In genomic region chr17:45291170-45291805, GRCh38 we compare ENCODE assay signal across 11 cellular contexts. TPM values are rescaled to one million over a fixed set of nuclear protein-coding genes. Genes with fewer than 3 reads are reported as not detected.
DNase-seq lines count a peak whose midpoint lies in the region; ATAC-seq, FAIRE-seq and TF ChIP-seq lines count a peak whose summit lies in the region.
"Had no signal": no experiment of that assay in that cellular context is flagged by ENCODE, and none has a peak within 500 bp of the region (broad histone marks: within the 10 kb centered on the region; RNA-seq: fewer than 3 reads in every experiment).

No MANE protein-coding gene starts in this region.

- TF ChIP-seq POLR2A in heart left ventricle (IDR thresholded peaks at IDR 0.05) (no peak), upper lobe of left lung (IDR thresholded peaks at IDR 0.05) (no peak)

- TF ChIP-seq CTCF in heart left ventricle (IDR thresholded peaks at IDR 0.05): no peak
- TF ChIP-seq CTCF in lung (IDR thresholded peaks at IDR 0.05; ENCODE audit: control extremely low read depth, extremely low read depth): no peak
- TF ChIP-seq CTCF in upper lobe of left lung (IDR thresholded peaks at IDR 0.05): no peak
- TF ChIP-seq CTCF in PC-9 (conservative IDR thresholded peaks at IDR 0.05): no peak

- no peak overlapping the region for H2AFZ ChIP-seq in PC-9

- 46 to 56% (median 55%) methylated on average over 5 of the region's 5 CpGs for whole genome bisulfite sequencing in heart left ventricle, 4 donors
- 39 to 43% methylated on average over 5 of the region's 5 CpGs for WGBS in lung, 2 donors
- 45 to 53% methylated on average over 5 of the region's 5 CpGs for WGBS in upper lobe of left lung, 2 donors

- peaks cover 61% of the 10 kb centered on the region for H3K79me2 ChIP-seq in PC-9 (ENCODE audit: low read depth)

- H3K4me3 Mint-ChIP-seq in activated T-helper 1 cell treated with anti-CD3 and anti-CD28 coated beads, Interleukin-12 subunit alpha, Interleukin-12 subunit beta, Interleukin-2, Interleukin-4 antibody, amounts not matched to agents 30 ng/mL and 10 ng/mL and 1 ng/mL, durations not matched to agents 14 hours and 24 hours and 36 hours: no peak overlapping the region

- H3K36me3 ChIP-seq in heart left ventricle (peaks cover 0 to 47% (median 29%) of the 10 kb centered on the region in 9 donors), lung (ENCODE audit: control insufficient read depth in 2 of 2, insufficient read depth in 2 of 2, low read length in 2 of 2) (peaks cover 3 to 25% of the 10 kb centered on the region in 2 donors), upper lobe of left lung (peaks cover 0 to 43% (median 21%) of the 10 kb centered on the region in 4 donors), PC-9 (ENCODE audit: low read depth) (peaks cover 42% of the 10 kb centered on the region)

- no peak for TF ChIP-seq EP300 in upper lobe of left lung (IDR thresholded peaks at IDR 0.05)

- H4K20me1 ChIP-seq in PC-9 (ENCODE audit: insufficient read depth): peaks cover 4% of the 10 kb centered on the region; the same call in 1 of the 2 replicates

- no peaks in the 10 kb centered on the region for H3K27me3 Mint-ChIP-seq in activated T-helper 1 cell treated with anti-CD3 and anti-CD28 coated beads, Interleukin-12 subunit alpha, Interleukin-12 subunit beta, Interleukin-2, Interleukin-4 antibody, amounts not matched to agents 30 ng/mL and 10 ng/mL and 1 ng/mL, durations not matched to agents 14 hours and 24 hours and 36 hours (ENCODE audit: insufficient read depth)

- H3K27ac Mint-ChIP-seq in activated T-helper 1 cell treated with anti-CD3 and anti-CD28 coated beads, Interleukin-12 subunit alpha, Interleukin-12 subunit beta, Interleukin-2, Interleukin-4 antibody, amounts not matched to agents 30 ng/mL and 10 ng/mL and 1 ng/mL, durations not matched to agents 14 hours and 24 hours and 36 hours: peak overlapping the region; percentile 40

- H3K4me1 ChIP-seq in heart left ventricle: peaks cover 12 to 91% (median 86%) of the 10 kb centered on the region in 12 donors
- H3K4me1 ChIP-seq in lung (ENCODE audit: control insufficient read depth in 2 of 2, insufficient read depth in 2 of 2, low read length in 2 of 2): peaks cover 22 to 36% of the 10 kb centered on the region in 2 donors
- peaks cover 55 to 81% (median 79%) of the 10 kb centered on the region in 4 donors for H3K4me1 ChIP-seq in upper lobe of left lung
- H3K4me1 ChIP-seq in PC-9 (replicated peaks; ENCODE audit: insufficient read depth): peaks cover 41% of the 10 kb centered on the region

- H3K4me3 ChIP-seq in heart left ventricle (no peak overlapping the region), lung (no peak overlapping the region), upper lobe of left lung (no peak overlapping the region), PC-9 (no peak overlapping the region)
- H3K4me3 ChIP-seq: K562 had no signal

- BruUV-seq in PC-9 (replicated peaks; lab: Mats Ljungman, UMichigan): no TSS peak

- no peak overlapping the region for H3K4me2 ChIP-seq in PC-9

- H3K4me1 Mint-ChIP-seq in activated T-helper 1 cell treated with anti-CD3 and anti-CD28 coated beads, Interleukin-12 subunit alpha, Interleukin-12 subunit beta, Interleukin-2, Interleukin-4 antibody, amounts not matched to agents 30 ng/mL and 10 ng/mL and 1 ng/mL, durations not matched to agents 14 hours and 24 hours and 36 hours (ENCODE audit: low read depth): peaks cover 54% of the 10 kb centered on the region

- H3K27me3 ChIP-seq in heart left ventricle (no peaks in the 10 kb centered on the region), lung (ENCODE audit: control insufficient read depth, insufficient read depth) (no peaks in the 10 kb centered on the region), upper lobe of left lung (no peaks in the 10 kb centered on the region), PC-9 (ENCODE audit: insufficient read depth, low read depth) (no peaks in the 10 kb centered on the region)

- CTCF ChIA-PET in PC-9 (lab: Charles Lee): no interaction called here

- DNase-seq in heart left ventricle (peak in 1 of 5 donors; percentile 59), Right ventricle myocardium inferior (ENCODE audit: missing footprints) (no peak), lung (ENCODE audit: low spot score) (no peak), upper lobe of left lung (peak in 1 of 2 donors; percentile 80), frontal cortex (ENCODE audit: low spot score in 2 of 2) (no peak), RCC 7860 (ENCODE audit: low spot score) (no peak), PC-9 (no peak)
- DNase-seq in activated T-helper 1 cell treated with anti-CD3 and anti-CD28 coated beads, Interleukin-12 subunit alpha, Interleukin-12 subunit beta, Interleukin-2, Interleukin-4 antibody, amounts not matched to agents 30 ng/mL and 10 ng/mL and 1 ng/mL, durations not matched to agents 14 hours and 24 hours and 36 hours (ENCODE audit: low spot score): no peak
- DNase-seq: stimulated activated CD4-positive, alpha-beta T cell treated with anti-CD3 and anti-CD28 coated beads, Interleukin-4, amount 100 ng/mL, for 4 hours had no signal

- H3K27ac ChIP-seq in heart left ventricle (peak overlapping the region in 11 of 12 donors; percentile 52 to 91 (median 86)), lung (ENCODE audit: low read depth in 1 of 2, low read length in 1 of 2) (peak overlapping the region; percentile 39 to 54), upper lobe of left lung (peak overlapping the region; percentile 50 to 80 (median 76)), PC-9 (no peak overlapping the region)

- ATAC-seq in heart left ventricle: no peak
- no peak for ATAC-seq in Right ventricle myocardium inferior
- ATAC-seq in lung (ENCODE audit: insufficient read depth, low FRiP score): no peak
- no peak for ATAC-seq in upper lobe of left lung (ENCODE audit: low FRiP score in 2 of 2)
- ATAC-seq: K562, left lobe of liver had no signal

- peaks cover 32% of the 10 kb centered on the region for H3K36me3 Mint-ChIP-seq in activated T-helper 1 cell treated with anti-CD3 and anti-CD28 coated beads, Interleukin-12 subunit alpha, Interleukin-12 subunit beta, Interleukin-2, Interleukin-4 antibody, amounts not matched to agents 30 ng/mL and 10 ng/mL and 1 ng/mL, durations not matched to agents 14 hours and 24 hours and 36 hours (ENCODE audit: low read depth)

- intact Hi-C loops in heart left ventricle (cut with DNase I): no loop called here
- intact Hi-C loops in Right ventricle myocardium inferior (cut with DNase I): no loop called here
- intact Hi-C loops in activated T-helper 1 cell treated with anti-CD3 and anti-CD28 coated beads, Interleukin-12 subunit alpha, Interleukin-12 subunit beta, Interleukin-2, Interleukin-4 antibody, amounts not matched to agents 30 ng/mL and 10 ng/mL and 1 ng/mL, durations not matched to agents 14 hours and 24 hours and 36 hours (cut with micrococcal nuclease): no loop called here
- intact Hi-C loops in PC-9 (cut with micrococcal nuclease; ENCODE audit: unreplicated experiment): no loop called here

- peaks cover 61% of the 10 kb centered on the region for H3F3A ChIP-seq in PC-9 (ENCODE audit: insufficient read depth, low read depth)

- no peaks in the 10 kb centered on the region for H3K9me3 Mint-ChIP-seq in activated T-helper 1 cell treated with anti-CD3 and anti-CD28 coated beads, Interleukin-12 subunit alpha, Interleukin-12 subunit beta, Interleukin-2, Interleukin-4 antibody, amounts not matched to agents 30 ng/mL and 10 ng/mL and 1 ng/mL, durations not matched to agents 14 hours and 24 hours and 36 hours

- POLR2A ChIA-PET in PC-9 (lab: Charles Lee; ENCODE audit: unreplicated experiment): no interaction called here

- no peaks in the 10 kb centered on the region for H3K9me3 ChIP-seq in heart left ventricle
- H3K9me3 ChIP-seq in lung (ENCODE audit: control insufficient read depth in 2 of 2, insufficient read depth in 1 of 2, low read length in 1 of 2): no peaks in the 10 kb centered on the region
- no peaks in the 10 kb centered on the region for H3K9me3 ChIP-seq in upper lobe of left lung
- H3K9me3 ChIP-seq in PC-9 (ENCODE audit: insufficient read depth, low read depth): no peaks in the 10 kb centered on the region

- H3K9me2 ChIP-seq in PC-9 (ENCODE audit: insufficient read depth): no peaks in the 10 kb centered on the region

- FAIRE-seq in frontal cortex (lab: Jason Lieb, UNC) (no peak), RCC 7860 (lab: Jason Lieb, UNC) (no peak)
- FAIRE-seq: K562 had no signal

RNA-seq across cellular contexts. Expression of gene MAP3K14, which starts 25.5 kb away (rescaled TPM):
- total RNA-seq in heart left ventricle (10 to 100 TPM in 8 of 9 donors, 1 to 10 TPM in 1; 9.9 to 21.9 (median 12.7) TPM), Right ventricle myocardium inferior (14.4 TPM), lung (10 to 100 TPM in 1 of 2 donors, 1 to 10 TPM in 1; 5.9 to 13.5 TPM), upper lobe of left lung (10 to 100 TPM; 11.4 to 17.8 (median 13.5) TPM), frontal cortex (0.82 TPM), PC-9 (2021) (58.3 and 72.4 TPM in 2 replicates)
- polyA plus RNA-seq in heart left ventricle (10 to 100 TPM in 1 of 2 donors, 1 to 10 TPM in 1; 9.0 to 11.2 TPM), lung (1 to 10 TPM; 6.4 to 9.2 TPM)
- 64.4 and 64.7 TPM in 2 replicates for total RNA-seq in activated T-helper 1 cell treated with anti-CD3 and anti-CD28 coated beads, Interleukin-12 subunit alpha, Interleukin-12 subunit beta, Interleukin-2, Interleukin-4 antibody, amounts not matched to agents 30 ng/mL and 10 ng/mL and 1 ng/mL, durations not matched to agents 14 hours and 24 hours and 36 hours

RNA-seq across cellular contexts. Expression of gene SPATA32, which starts 29.4 kb away (rescaled TPM):
- total RNA-seq in heart left ventricle: not detected
- polyA plus RNA-seq in heart left ventricle: not detected
- total RNA-seq in Right ventricle myocardium inferior: not detected
- total RNA-seq in activated T-helper 1 cell treated with anti-CD3 and anti-CD28 coated beads, Interleukin-12 subunit alpha, Interleukin-12 subunit beta, Interleukin-2, Interleukin-4 antibody, amounts not matched to agents 30 ng/mL and 10 ng/mL and 1 ng/mL, durations not matched to agents 14 hours and 24 hours and 36 hours: 0.44 and 0.56 TPM in 2 replicates
- total RNA-seq in lung: under 1 TPM in 1 of 2 donors, not detected in 1; 0.21 TPM
- polyA plus RNA-seq in lung: under 1 TPM; 0.08 to 0.40 TPM
- total RNA-seq in upper lobe of left lung: under 1 TPM in 1 of 6 donors, not detected in 5; 0.20 TPM
- total RNA-seq in frontal cortex: not detected
- 0.35 and 0.48 TPM in 2 replicates for total RNA-seq in PC-9 (2021)
- total RNA-seq: K562, left lobe of liver had no signal
